ENCODE assay signal across 2 cellular contexts in genomic region chr6:35539223-35539622, GRCh38.
TF ChIP-seq lines count a peak whose summit lies in the region.

No MANE protein-coding gene starts in this region.

TF ChIP-seq in SK-N-SH, 30 proteins besides CTCF, POLR2A, EP300 and RAD21:
- peak; percentile 56 for TF ChIP-seq CHD2 (IDR thresholded peaks at IDR 0.05; ENCODE audit: low read length, partially characterized antibody)
- TF ChIP-seq FOXJ3 (CRISPR knock-in tag; IDR thresholded peaks at IDR 0.05): peak; percentile 83
- 0 out of 2 replicates have a peak, but pooled peaks have one; percentile 28 for TF ChIP-seq MXI1 (IDR thresholded peaks at IDR 0.05; ENCODE audit: low read depth, low read length)
- TF ChIP-seq NFIC (IDR thresholded peaks at IDR 0.05; ENCODE audit: borderline replicate concordance): no peak
- peak; percentile 87 for TF ChIP-seq RCOR1 (IDR thresholded peaks at IDR 0.05; ENCODE audit: low read length)
- TF ChIP-seq USF2 (IDR thresholded peaks at IDR 0.05; ENCODE audit: borderline replicate concordance, low read depth, low read length): no peak
- no peak for TF ChIP-seq EZH2phosphoT487 (IDR thresholded peaks at IDR 0.05; ENCODE audit: borderline replicate concordance, low read depth)
- TF ChIP-seq NRF1 (IDR thresholded peaks at IDR 0.05; ENCODE audit: low read depth, low read length): no peak
- TF ChIP-seq GATA2 (CRISPR knock-in tag; IDR thresholded peaks at IDR 0.05): peak; percentile 92

TF ChIP-seq in K562, 482 proteins besides CTCF, POLR2A, EP300 and RAD21:
- TF ChIP-seq DEAF1 (CRISPR knock-in tag; IDR thresholded peaks at IDR 0.05) (no peak), CBFA2T3 (IDR thresholded peaks at IDR 0.05) (peak; percentile 29), ZNF740 (CRISPR knock-in tag; IDR thresholded peaks at IDR 0.05) (no peak), ZNF740 (tag; IDR thresholded peaks at IDR 0.05) (no peak), GTF2A2 (tag; IDR thresholded peaks at IDR 0.05) (no peak)
